Comparison of ENCODE assay signal across 8 cellular contexts in the genomic region with DNA sequence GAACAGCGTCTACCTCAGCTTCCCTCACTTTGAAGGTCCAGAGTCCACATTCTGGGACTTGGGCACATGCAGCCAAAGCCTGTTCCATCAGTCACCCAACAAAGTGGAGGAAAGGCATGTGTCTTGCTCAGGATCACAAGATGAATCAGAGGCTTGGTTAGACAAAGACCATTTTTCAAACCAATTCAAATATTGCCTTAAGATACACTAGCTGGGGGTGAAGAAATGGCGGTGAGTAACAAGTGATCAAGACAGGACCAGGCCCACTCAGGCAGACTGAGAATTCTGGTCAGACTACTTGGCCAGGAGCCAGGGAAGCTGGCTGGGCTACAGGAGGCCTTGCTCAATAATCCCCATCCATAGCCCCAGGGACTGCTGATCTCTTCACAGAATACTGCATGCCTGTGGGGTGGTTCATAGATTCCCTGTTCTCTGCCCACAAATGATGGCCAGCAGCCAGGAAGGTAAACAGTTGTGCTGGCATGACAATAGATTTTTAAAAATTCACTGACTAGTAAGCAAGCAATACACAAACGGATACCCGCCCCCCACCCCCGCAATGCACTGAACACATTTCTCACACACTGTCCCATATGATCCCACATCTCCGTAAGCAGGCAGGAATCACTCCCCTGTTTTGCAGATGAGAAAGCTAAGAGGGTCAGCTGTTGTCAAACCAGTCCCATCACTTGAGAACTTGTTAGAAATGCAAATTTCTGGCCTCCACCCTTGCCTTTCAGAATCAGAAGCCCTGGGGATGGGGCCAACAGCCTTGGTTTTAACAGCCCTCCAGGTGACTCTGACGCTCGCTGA. TPM values are rescaled to one million over a fixed set of nuclear protein-coding genes. Genes with fewer than 3 reads are reported as not detected.
DNase-seq lines count a peak whose midpoint lies in the region; ATAC-seq and TF ChIP-seq lines count a peak whose summit lies in the region.
"Had no signal": no experiment of that assay in that cellular context is flagged by ENCODE, and none has a peak within 500 bp of the region (broad histone marks: within the 10 kb centered on the region; RNA-seq: fewer than 3 reads in every experiment).

No MANE protein-coding gene starts in this region.

- POLR2A ChIA-PET in CD8-positive, alpha-beta T cell (lab: Charles Lee), result no interaction called here
- POLR2A ChIA-PET in activated CD4-positive, alpha-beta T cell treated with anti-CD3 and anti-CD28 coated beads for 36 hours (lab: Charles Lee), result no interaction called here

- no peak overlapping the region for H3K4me3 ChIP-seq in esophagus squamous epithelium
- H3K4me3 ChIP-seq in osteoblast (ENCODE audit: insufficient read depth, low read length), result no peak overlapping the region
- H3K4me3 ChIP-seq in CD8-positive, alpha-beta T cell (ENCODE audit: low read depth, low read length), result no peak overlapping the region

- no peak overlapping the region for H2AFZ ChIP-seq in osteoblast (ENCODE audit: low read length)

- DNase-seq in HPDE6-E6E7 (ENCODE audit: extremely low spot score) (peak; percentile 97), OCI-M1 (lab: John Stamatoyannopoulos, UW) (peak; percentile 30), esophagus squamous epithelium (lab: John Stamatoyannopoulos, UW) (peak; percentile 8), osteoblast (ENCODE audit: insufficient read length, low spot score, missing footprints) (peak; percentile 94)
- no peak for DNase-seq in CD8-positive, alpha-beta T cell
- no peak for DNase-seq in activated CD4-positive, alpha-beta T cell treated with anti-CD3 and anti-CD28 coated beads for 36 hours

- no peak overlapping the region for H3K27ac Mint-ChIP-seq in CD8-positive, alpha-beta T cell
- no peak overlapping the region for H3K27ac Mint-ChIP-seq in activated CD4-positive, alpha-beta T cell treated with anti-CD3 and anti-CD28 coated beads for 36 hours

- H3K36me3 ChIP-seq in esophagus squamous epithelium (peaks cover 0 to 30% (median 0%) of the 10 kb centered on the region in 3 donors), osteoblast (ENCODE audit: insufficient read depth, low read length) (no peaks in the 10 kb centered on the region)
- H3K36me3 ChIP-seq in CD8-positive, alpha-beta T cell (ENCODE audit: insufficient read depth, low read length), result no peaks in the 10 kb centered on the region

- no peak for TF ChIP-seq POLR2A in esophagus squamous epithelium (IDR thresholded peaks at IDR 0.05)

- H3K9me3 Mint-ChIP-seq in CD8-positive, alpha-beta T cell, result no peaks in the 10 kb centered on the region
- no peaks in the 10 kb centered on the region for H3K9me3 Mint-ChIP-seq in activated CD4-positive, alpha-beta T cell treated with anti-CD3 and anti-CD28 coated beads for 36 hours (ENCODE audit: low read depth)

- TF ChIP-seq CTCF in esophagus squamous epithelium (IDR thresholded peaks at IDR 0.05) (no peak), osteoblast (IDR thresholded peaks at IDR 0.05; ENCODE audit: extremely low read depth, low read depth, low read length) (no peak)
- no peak for TF ChIP-seq CTCF in CD8-positive, alpha-beta T cell (IDR thresholded peaks at IDR 0.05)

- CTCF ChIA-PET in CD8-positive, alpha-beta T cell (lab: Charles Lee), result interaction anchor here (1.7 kb wide), 1 partner anchor 8 kb away, joined by 7 read pairs; no protein-coding TSS in a partner anchor
- CTCF ChIA-PET in activated CD4-positive, alpha-beta T cell treated with anti-CD3 and anti-CD28 coated beads for 36 hours (lab: Charles Lee), result interaction anchor here (0.7 to 1.6 kb wide), 4 partner anchors 10 to 23 kb away, joined by 4 to 7 read pairs (median 4); no protein-coding TSS in a partner anchor

- H3K36me3 Mint-ChIP-seq in CD8-positive, alpha-beta T cell, result peaks cover 62% of the 10 kb centered on the region
- no peaks in the 10 kb centered on the region for H3K36me3 Mint-ChIP-seq in activated CD4-positive, alpha-beta T cell treated with anti-CD3 and anti-CD28 coated beads for 36 hours (ENCODE audit: low read depth)

- H3K4me1 ChIP-seq in esophagus squamous epithelium, result peaks cover 8 to 56% (median 19%) of the 10 kb centered on the region in 3 donors
- H3K4me1 ChIP-seq in osteoblast (ENCODE audit: insufficient read depth, low read length), result peaks cover 33% of the 10 kb centered on the region
- no peaks in the 10 kb centered on the region for H3K4me1 ChIP-seq in CD8-positive, alpha-beta T cell (ENCODE audit: insufficient read depth, low read length)

- no peaks in the 10 kb centered on the region for H3K27me3 Mint-ChIP-seq in CD8-positive, alpha-beta T cell (ENCODE audit: low read depth)
- no peaks in the 10 kb centered on the region for H3K27me3 Mint-ChIP-seq in activated CD4-positive, alpha-beta T cell treated with anti-CD3 and anti-CD28 coated beads for 36 hours

- H3K27ac ChIP-seq in esophagus squamous epithelium, result peak overlapping the region; percentile 10 to 64 (median 34)
- H3K27ac ChIP-seq in osteoblast (ENCODE audit: low read depth, low read length), result peak overlapping the region; percentile 93
- H3K27ac ChIP-seq in CD8-positive, alpha-beta T cell (ENCODE audit: low read depth, low read length), result no peak overlapping the region

- H3K4me1 Mint-ChIP-seq in CD8-positive, alpha-beta T cell (ENCODE audit: low read depth), result peaks cover 11% of the 10 kb centered on the region
- no peaks in the 10 kb centered on the region for H3K4me1 Mint-ChIP-seq in activated CD4-positive, alpha-beta T cell treated with anti-CD3 and anti-CD28 coated beads for 36 hours

- no peak for ATAC-seq in CD8-positive, alpha-beta T cell
- no peak for ATAC-seq in GM21576 (IDR thresholded peaks at IDR 0.05; ENCODE audit: unreplicated experiment)
- no peak for ATAC-seq in activated CD4-positive, alpha-beta T cell treated with anti-CD3 and anti-CD28 coated beads for 36 hours

- intact Hi-C loops in esophagus squamous epithelium (cut with DNase I), result no loop called here
- intact Hi-C loops in CD8-positive, alpha-beta T cell (cut with DNase I, micrococcal nuclease), result no loop called here
- intact Hi-C loops in activated CD4-positive, alpha-beta T cell treated with anti-CD3 and anti-CD28 coated beads for 36 hours (cut with DNase I, micrococcal nuclease), result no loop called here

- 36 to 46% methylated on average over 4 to 8 of the region's 8 CpGs for WGBS in esophagus squamous epithelium, 2 donors

- H3K4me2 ChIP-seq in osteoblast (ENCODE audit: insufficient read depth, low read length), result peak overlapping the region; percentile 53

- H4K20me1 ChIP-seq in osteoblast (ENCODE audit: insufficient read depth, low read length), result no peaks in the 10 kb centered on the region

- H3K79me2 ChIP-seq in osteoblast (ENCODE audit: insufficient read depth, low read length), result peaks cover 15% of the 10 kb centered on the region

- no peak overlapping the region for H3K4me3 Mint-ChIP-seq in CD8-positive, alpha-beta T cell
- H3K4me3 Mint-ChIP-seq in activated CD4-positive, alpha-beta T cell treated with anti-CD3 and anti-CD28 coated beads for 36 hours, result no peak overlapping the region
- H3K4me3 Mint-ChIP-seq: neural crest cell had no signal

- H3K27me3 ChIP-seq in esophagus squamous epithelium, result peaks cover 0 to 6% (median 0%) of the 10 kb centered on the region in 4 donors
- H3K27me3 ChIP-seq in osteoblast (ENCODE audit: insufficient read depth, low read length), result no peaks in the 10 kb centered on the region
- H3K27me3 ChIP-seq in CD8-positive, alpha-beta T cell (ENCODE audit: insufficient read depth, low read length), result no peaks in the 10 kb centered on the region

- H3K9me3 ChIP-seq in esophagus squamous epithelium (no peaks in the 10 kb centered on the region), osteoblast (ENCODE audit: low read depth, low read length) (no peaks in the 10 kb centered on the region)
- H3K9me3 ChIP-seq in CD8-positive, alpha-beta T cell (ENCODE audit: low read length), result no peaks in the 10 kb centered on the region

RNA-seq across cellular contexts. Expression of a gene that starts 27.2 kb away (rescaled TPM):
- total RNA-seq in esophagus squamous epithelium, result 10 to 100 TPM; 27.0 to 35.1 (median 31.8) TPM
- total RNA-seq in osteoblast, result 52.8 and 58.3 TPM in 2 replicates
- total RNA-seq in CD8-positive, alpha-beta T cell, result 10 to 100 TPM; 17.3 to 20.0 TPM
- 10 to 100 TPM; 36.7 to 41.3 TPM for total RNA-seq in activated CD4-positive, alpha-beta T cell treated with anti-CD3 and anti-CD28 coated beads for 36 hours

Comparison
In these comparisons a context has a peak if more than half of its experiments do, and no peak if none do; other contexts are left out.
1. DNase-seq: peak in HPDE6-E6E7 (single experiment), OCI-M1 (single experiment), esophagus squamous epithelium (single experiment) and osteoblast (single experiment); none in CD8-positive, alpha-beta T cell (0 of 7) and activated CD4-positive, alpha-beta T cell treated with anti-CD3 and anti-CD28 coated beads for 36 hours (single experiment).